ENCODE assay signal across 12 cellular contexts in genomic region chr22:35766654-35767580, GRCh38. TPM values are rescaled to one million over a fixed set of nuclear protein-coding genes. Genes with fewer than 3 reads are reported as not detected.
A peak's percentile ranks its signal among the peaks of the same experiment; 100 is the strongest.
DNase-seq lines count a peak whose midpoint lies in the region; ATAC-seq, FAIRE-seq and TF ChIP-seq lines count a peak whose summit lies in the region.
"Had no signal": no experiment of that assay in that cellular context is flagged by ENCODE, and none has a peak within 500 bp of the region (broad histone marks: within the 10 kb centered on the region; RNA-seq: fewer than 3 reads in every experiment).

No MANE protein-coding gene starts in this region.

- CTCF ChIA-PET in activated naive CD4-positive, alpha-beta T cell treated with anti-CD3 and anti-CD28 coated beads, Interleukin-2, amount 10 ng/mL, durations not matched to agents 7 days and 5 days (lab: Charles Lee): no interaction called here
- CTCF ChIA-PET in activated CD4-positive, alpha-beta memory T cell treated with anti-CD3 and anti-CD28 coated beads, Interleukin-2, amount 10 ng/mL, durations not matched to agents 7 days and 5 days (lab: Charles Lee): interaction anchor here (0.5 kb wide), 1 partner anchor 1226 kb away, joined by 3 read pairs; no protein-coding TSS in a partner anchor

- no peaks in the 10 kb centered on the region for H3K36me3 ChIP-seq in HAP-1 (replicated peaks)
- peaks cover 20% of the 10 kb centered on the region for H3K36me3 ChIP-seq in astrocyte (ENCODE audit: insufficient read depth, low read length)
- H3K36me3 ChIP-seq in heart left ventricle: peaks cover 0 to 31% (median 0%) of the 10 kb centered on the region in 9 donors

- H4K20me1 ChIP-seq in astrocyte (ENCODE audit: insufficient read depth, low read length): peaks cover 11% of the 10 kb centered on the region

- H3K27ac ChIP-seq in astrocyte (ENCODE audit: low read depth, low read length): peak overlapping the region; percentile 12
- H3K27ac ChIP-seq in heart left ventricle: peak overlapping the region in 9 of 12 donors; percentile 2 to 40 (median 35)

- WGBS in heart left ventricle, 4 donors: 60 to 73% (median 64%) methylated on average over 10 of the region's 10 CpGs

- peak in 3 of 4 donors; percentile 59 to 84 (median 62) for ATAC-seq in heart left ventricle

- DNase-seq in HAP-1 (ENCODE audit: low spot score in 2 of 2) (peak; percentile 45 to 49), astrocyte (ENCODE audit: low read depth) (peak; percentile 37), heart left ventricle (no peak), pons (ENCODE audit: low spot score) (peak; percentile 31), SW 1271 (lab: John Stamatoyannopoulos, UW) (no peak), NCI-H446 (lab: John Stamatoyannopoulos, UW) (no peak)
- DNase-seq in activated naive CD4-positive, alpha-beta T cell treated with anti-CD3 and anti-CD28 coated beads, Interleukin-2, amount 10 ng/mL, durations not matched to agents 7 days and 5 days: no peak
- no peak for DNase-seq in activated CD4-positive, alpha-beta memory T cell treated with anti-CD3 and anti-CD28 coated beads, Interleukin-2, amount 10 ng/mL, durations not matched to agents 7 days and 5 days
- DNase-seq: C1 segment of cervical spinal cord; GOT3; stimulated activated CD4-positive, alpha-beta T cell treated with anti-CD3 and anti-CD28 coated beads, Interleukin-4, amount 100 ng/mL, for 24 hours had no signal

- no peak overlapping the region for H3K4me3 Mint-ChIP-seq in astrocyte (ENCODE audit: unreplicated experiment)
- no peak overlapping the region for H3K4me3 Mint-ChIP-seq in activated naive CD4-positive, alpha-beta T cell treated with anti-CD3 and anti-CD28 coated beads, Interleukin-2, amount 10 ng/mL, durations not matched to agents 7 days and 5 days
- no peak overlapping the region for H3K4me3 Mint-ChIP-seq in activated CD4-positive, alpha-beta memory T cell treated with anti-CD3 and anti-CD28 coated beads, Interleukin-2, amount 10 ng/mL, durations not matched to agents 7 days and 5 days

- no peaks in the 10 kb centered on the region for H3K9me3 Mint-ChIP-seq in astrocyte (ENCODE audit: unreplicated experiment)
- no peaks in the 10 kb centered on the region for H3K9me3 Mint-ChIP-seq in activated naive CD4-positive, alpha-beta T cell treated with anti-CD3 and anti-CD28 coated beads, Interleukin-2, amount 10 ng/mL, durations not matched to agents 7 days and 5 days
- H3K9me3 Mint-ChIP-seq in activated CD4-positive, alpha-beta memory T cell treated with anti-CD3 and anti-CD28 coated beads, Interleukin-2, amount 10 ng/mL, durations not matched to agents 7 days and 5 days: no peaks in the 10 kb centered on the region

- H3K4me1 Mint-ChIP-seq in astrocyte (ENCODE audit: low read depth, unreplicated experiment): peaks cover 8% of the 10 kb centered on the region
- no peaks in the 10 kb centered on the region for H3K4me1 Mint-ChIP-seq in activated naive CD4-positive, alpha-beta T cell treated with anti-CD3 and anti-CD28 coated beads, Interleukin-2, amount 10 ng/mL, durations not matched to agents 7 days and 5 days
- H3K4me1 Mint-ChIP-seq in activated CD4-positive, alpha-beta memory T cell treated with anti-CD3 and anti-CD28 coated beads, Interleukin-2, amount 10 ng/mL, durations not matched to agents 7 days and 5 days: no peaks in the 10 kb centered on the region

- no peak for FAIRE-seq in astrocyte (lab: Jason Lieb, UNC)
- FAIRE-seq: colon had no signal

- H3K79me2 ChIP-seq in astrocyte (ENCODE audit: insufficient read depth, low read length): peaks cover 28% of the 10 kb centered on the region

- H3K27ac Mint-ChIP-seq in astrocyte (ENCODE audit: unreplicated experiment): peak overlapping the region; percentile 9
- H3K27ac Mint-ChIP-seq in activated naive CD4-positive, alpha-beta T cell treated with anti-CD3 and anti-CD28 coated beads, Interleukin-2, amount 10 ng/mL, durations not matched to agents 7 days and 5 days: no peak overlapping the region
- H3K27ac Mint-ChIP-seq in activated CD4-positive, alpha-beta memory T cell treated with anti-CD3 and anti-CD28 coated beads, Interleukin-2, amount 10 ng/mL, durations not matched to agents 7 days and 5 days: no peak overlapping the region

- peak overlapping the region; percentile 34 for H3K9ac ChIP-seq in astrocyte (ENCODE audit: low read length)

- H3K4me1 ChIP-seq in HAP-1 (peaks cover 11% of the 10 kb centered on the region), astrocyte (ENCODE audit: insufficient read depth, low read length) (no peaks in the 10 kb centered on the region), heart left ventricle (peaks cover 0 to 21% (median 11%) of the 10 kb centered on the region in 12 donors)

- intact Hi-C loops in heart left ventricle (cut with DNase I): loop anchor here in 6 of 10 donors (5.0 to 10.0 kb wide), 6 partner anchors 62 to 358 kb away; no protein-coding TSS in a partner anchor

- peaks cover 8% of the 10 kb centered on the region for H3K36me3 Mint-ChIP-seq in astrocyte (ENCODE audit: low read depth, unreplicated experiment)
- H3K36me3 Mint-ChIP-seq in activated naive CD4-positive, alpha-beta T cell treated with anti-CD3 and anti-CD28 coated beads, Interleukin-2, amount 10 ng/mL, durations not matched to agents 7 days and 5 days: no peaks in the 10 kb centered on the region
- no peaks in the 10 kb centered on the region for H3K36me3 Mint-ChIP-seq in activated CD4-positive, alpha-beta memory T cell treated with anti-CD3 and anti-CD28 coated beads, Interleukin-2, amount 10 ng/mL, durations not matched to agents 7 days and 5 days (ENCODE audit: low read depth)

- TF ChIP-seq POLR2A in heart left ventricle (IDR thresholded peaks at IDR 0.05): no peak

- H3K27me3 Mint-ChIP-seq in astrocyte (ENCODE audit: low read depth, unreplicated experiment): no peaks in the 10 kb centered on the region
- peaks cover 4% of the 10 kb centered on the region for H3K27me3 Mint-ChIP-seq in activated naive CD4-positive, alpha-beta T cell treated with anti-CD3 and anti-CD28 coated beads, Interleukin-2, amount 10 ng/mL, durations not matched to agents 7 days and 5 days
- H3K27me3 Mint-ChIP-seq in activated CD4-positive, alpha-beta memory T cell treated with anti-CD3 and anti-CD28 coated beads, Interleukin-2, amount 10 ng/mL, durations not matched to agents 7 days and 5 days: peaks cover 10% of the 10 kb centered on the region

- no peak overlapping the region for H2AFZ ChIP-seq in astrocyte (ENCODE audit: low read depth, low read length)

- no peaks in the 10 kb centered on the region for H3K9me3 ChIP-seq in HAP-1
- no peaks in the 10 kb centered on the region for H3K9me3 ChIP-seq in astrocyte (ENCODE audit: insufficient read depth, low read depth, low read length)
- H3K9me3 ChIP-seq in heart left ventricle: no peaks in the 10 kb centered on the region

- POLR2A ChIA-PET in activated CD4-positive, alpha-beta memory T cell treated with anti-CD3 and anti-CD28 coated beads, Interleukin-2, amount 10 ng/mL, durations not matched to agents 7 days and 5 days (lab: Charles Lee): no interaction called here

- H3K4me3 ChIP-seq in HAP-1: no peak overlapping the region
- peak overlapping the region; percentile 8 for H3K4me3 ChIP-seq in astrocyte (ENCODE audit: insufficient read depth, low read depth, low read length)
- peak overlapping the region in 5 of 12 donors; percentile 8 to 16 (median 10) for H3K4me3 ChIP-seq in heart left ventricle

- no peaks in the 10 kb centered on the region for H3K27me3 ChIP-seq in HAP-1 (ENCODE audit: low read depth)
- no peaks in the 10 kb centered on the region for H3K27me3 ChIP-seq in astrocyte (ENCODE audit: insufficient read depth, low read length)
- no peaks in the 10 kb centered on the region for H3K27me3 ChIP-seq in heart left ventricle

- in situ Hi-C loops in HAP-1 (cut with MboI; ENCODE audit: low sequenced_read_pairs): no loop called here

- TF ChIP-seq CTCF in astrocyte (IDR thresholded peaks at IDR 0.05; ENCODE audit: insufficient read depth, low read depth, low read length) (no peak), heart left ventricle (IDR thresholded peaks at IDR 0.05) (no peak)

- H3K4me2 ChIP-seq in astrocyte (ENCODE audit: low read length): peak overlapping the region; percentile 70

RNA-seq across cellular contexts. Expression of gene APOL5, which starts 49.2 kb away (rescaled TPM):
- not detected in 2 replicates for total RNA-seq in astrocyte
- not detected for total RNA-seq in heart left ventricle
- polyA plus RNA-seq in heart left ventricle: under 1 TPM; 0.07 to 0.11 TPM
- not detected for total RNA-seq in activated CD4-positive, alpha-beta memory T cell treated with anti-CD3 and anti-CD28 coated beads, Interleukin-2, amount 10 ng/mL, durations not matched to agents 7 days and 5 days

Comparison
In these comparisons a context has a peak if more than half of its experiments do, and no peak if none do; other contexts are left out.
1. DNase-seq: peak in HAP-1 (2 of 2), astrocyte (single experiment) and pons (single experiment); none in heart left ventricle (0 of 5), SW 1271 (0 of 2), NCI-H446 (0 of 2), activated naive CD4-positive, alpha-beta T cell treated with anti-CD3 and anti-CD28 coated beads, Interleukin-2, amount 10 ng/mL, durations not matched to agents 7 days and 5 days (single experiment) and activated CD4-positive, alpha-beta memory T cell treated with anti-CD3 and anti-CD28 coated beads, Interleukin-2, amount 10 ng/mL, durations not matched to agents 7 days and 5 days (single experiment).